ENCODE assay signal across 7 cellular contexts in the genomic region with DNA sequence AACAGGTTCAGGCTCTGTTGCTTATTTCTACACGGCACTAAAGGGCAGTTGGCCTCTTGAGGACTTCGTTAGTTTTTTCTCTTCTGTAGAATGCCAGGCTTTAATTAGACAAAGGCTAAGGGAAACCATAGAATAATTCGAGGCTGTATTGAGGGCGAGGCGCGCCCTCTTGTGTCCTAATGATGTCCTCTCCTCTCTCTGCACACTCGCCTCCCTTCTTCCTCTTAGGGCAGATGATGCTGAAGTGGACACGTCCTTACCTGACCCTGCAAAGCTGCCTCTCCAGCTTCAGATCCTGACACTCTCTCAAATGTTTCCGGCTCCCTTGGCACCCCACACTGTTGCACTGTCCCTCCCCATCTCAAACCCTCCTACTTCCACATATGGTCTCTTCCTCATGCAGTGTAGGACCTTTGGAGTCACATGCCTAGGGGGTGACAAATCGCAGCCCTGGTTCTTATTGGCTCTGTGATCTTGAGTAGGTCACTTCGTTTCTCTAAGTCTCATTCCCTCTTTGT. TPM values are rescaled to one million over a fixed set of nuclear protein-coding genes. Genes with fewer than 3 reads are reported as not detected.
DNase-seq lines count a peak whose midpoint lies in the region; ATAC-seq and TF ChIP-seq lines count a peak whose summit lies in the region.

No MANE protein-coding gene starts in this region.

- H3K9me3 ChIP-seq in PC-3 (ENCODE audit: low read length), result no peaks in the 10 kb centered on the region
- peaks cover 3% of the 10 kb centered on the region for H3K9me3 ChIP-seq in neuron (ENCODE audit: low read length)

- H3K4me2 ChIP-seq in PC-3 (ENCODE audit: low read length), result no peak overlapping the region

- H2AFZ ChIP-seq in PC-3 (ENCODE audit: low read length), result 0 out of 2 replicates have a peak overlapping the region, but pooled peaks have one; percentile 39
- H2AFZ ChIP-seq in neuron (ENCODE audit: low read depth, low read length), result peak overlapping the region; percentile 60

- H3K27me3 ChIP-seq in PC-3 (ENCODE audit: low read length), result 0 out of 2 replicates have a peak, but pooled peaks cover 7% of the 10 kb centered on the region
- H3K27me3 ChIP-seq in neuron (ENCODE audit: insufficient read depth, low read length), result no peaks in the 10 kb centered on the region

- H3F3A ChIP-seq in PC-3 (ENCODE audit: low read length, unreplicated experiment), result no peaks in the 10 kb centered on the region

- no peak overlapping the region for H3K27ac ChIP-seq in PC-3 (ENCODE audit: low read length)

- intact Hi-C loops in PC-3 (cut with micrococcal nuclease), result loop anchor here (1.0 to 5.0 kb wide), 5 partner anchors 38 to 175 kb away; a partner anchor contains a TSS
- intact Hi-C loops in activated T-helper 1 cell treated with anti-CD3 and anti-CD28 coated beads, Interleukin-12 subunit alpha, Interleukin-12 subunit beta, Interleukin-2, Interleukin-4 antibody, amounts not matched to agents 30 ng/mL and 10 ng/mL and 1 ng/mL, durations not matched to agents 14 hours and 24 hours and 36 hours (cut with micrococcal nuclease), result loop anchor here (1.0 to 10.0 kb wide), 5 partner anchors 103 to 1384 kb away; a partner anchor contains a TSS

- peak; percentile 89 for TF ChIP-seq CTCF in GM12873 (IDR thresholded peaks at IDR 0.05; ENCODE audit: insufficient read depth, low read depth, low read length, missing control alignments)
- TF ChIP-seq CTCF in PC-3 (conservative IDR thresholded peaks at IDR 0.05; ENCODE audit: low read depth, low read length), result peak; percentile 92
- peak; percentile 80 for TF ChIP-seq CTCF in fibroblast of the aortic adventitia (IDR thresholded peaks at IDR 0.05; ENCODE audit: insufficient read depth, low read length)

- no peak overlapping the region for H3K4me3 Mint-ChIP-seq in activated T-helper 1 cell treated with anti-CD3 and anti-CD28 coated beads, Interleukin-12 subunit alpha, Interleukin-12 subunit beta, Interleukin-2, Interleukin-4 antibody, amounts not matched to agents 30 ng/mL and 10 ng/mL and 1 ng/mL, durations not matched to agents 14 hours and 24 hours and 36 hours

- H3K36me3 ChIP-seq in PC-3 (ENCODE audit: low read depth, low read length), result no peaks in the 10 kb centered on the region
- H3K36me3 ChIP-seq in neuron (ENCODE audit: insufficient read depth, low read length), result no peaks in the 10 kb centered on the region

- H3K9me3 Mint-ChIP-seq in activated T-helper 1 cell treated with anti-CD3 and anti-CD28 coated beads, Interleukin-12 subunit alpha, Interleukin-12 subunit beta, Interleukin-2, Interleukin-4 antibody, amounts not matched to agents 30 ng/mL and 10 ng/mL and 1 ng/mL, durations not matched to agents 14 hours and 24 hours and 36 hours, result no peaks in the 10 kb centered on the region

- no peaks in the 10 kb centered on the region for H3K36me3 Mint-ChIP-seq in activated T-helper 1 cell treated with anti-CD3 and anti-CD28 coated beads, Interleukin-12 subunit alpha, Interleukin-12 subunit beta, Interleukin-2, Interleukin-4 antibody, amounts not matched to agents 30 ng/mL and 10 ng/mL and 1 ng/mL, durations not matched to agents 14 hours and 24 hours and 36 hours (ENCODE audit: low read depth)

- no peaks in the 10 kb centered on the region for H3K4me1 ChIP-seq in PC-3 (ENCODE audit: insufficient read depth, low read length)
- peaks cover 25% of the 10 kb centered on the region for H3K4me1 ChIP-seq in neuron (ENCODE audit: insufficient read depth, low read length)

- peak; percentile 89 for ATAC-seq in PC-3

- no peaks in the 10 kb centered on the region for H4K20me1 ChIP-seq in PC-3 (ENCODE audit: low read length)

- H3K79me2 ChIP-seq in PC-3 (ENCODE audit: low read length), result no peaks in the 10 kb centered on the region

- POLR2A ChIA-PET in PC-3 (lab: Charles Lee; ENCODE audit: unreplicated experiment), result no interaction called here

- BruUV-seq in PC-3 (replicated peaks; lab: Mats Ljungman, UMichigan), result no TSS peak

- H3K4me3 ChIP-seq in PC-3 (ENCODE audit: low read length) (no peak overlapping the region), fibroblast of the aortic adventitia (ENCODE audit: low read depth, low read length) (no peak overlapping the region), neuron (ENCODE audit: low read length) (no peak overlapping the region)

- CTCF ChIA-PET in PC-3 (lab: Charles Lee), result interaction anchor here (0.5 to 1.5 kb wide), 3 partner anchors 98 to 175 kb away, joined by 3 to 9 read pairs (median 5); no protein-coding TSS in a partner anchor

- no peaks in the 10 kb centered on the region for H3K27me3 Mint-ChIP-seq in activated T-helper 1 cell treated with anti-CD3 and anti-CD28 coated beads, Interleukin-12 subunit alpha, Interleukin-12 subunit beta, Interleukin-2, Interleukin-4 antibody, amounts not matched to agents 30 ng/mL and 10 ng/mL and 1 ng/mL, durations not matched to agents 14 hours and 24 hours and 36 hours (ENCODE audit: insufficient read depth)

- H3K4me1 Mint-ChIP-seq in activated T-helper 1 cell treated with anti-CD3 and anti-CD28 coated beads, Interleukin-12 subunit alpha, Interleukin-12 subunit beta, Interleukin-2, Interleukin-4 antibody, amounts not matched to agents 30 ng/mL and 10 ng/mL and 1 ng/mL, durations not matched to agents 14 hours and 24 hours and 36 hours (ENCODE audit: low read depth), result peaks cover 24% of the 10 kb centered on the region

- DNase-seq in Kasumi-1 (lab: John Stamatoyannopoulos, UW) (peak; percentile 86 to 91), PC-3 (peak; percentile 86), fibroblast of the aortic adventitia (ENCODE audit: low read depth) (peak; percentile 87), superior temporal gyrus (ENCODE audit: extremely low spot score) (peak; percentile 97)
- peak; percentile 48 for DNase-seq in activated T-helper 1 cell treated with anti-CD3 and anti-CD28 coated beads, Interleukin-12 subunit alpha, Interleukin-12 subunit beta, Interleukin-2, Interleukin-4 antibody, amounts not matched to agents 30 ng/mL and 10 ng/mL and 1 ng/mL, durations not matched to agents 14 hours and 24 hours and 36 hours (ENCODE audit: low spot score)

- H3K9ac ChIP-seq in PC-3 (ENCODE audit: low read length), result no peak overlapping the region

- H3K27ac Mint-ChIP-seq in activated T-helper 1 cell treated with anti-CD3 and anti-CD28 coated beads, Interleukin-12 subunit alpha, Interleukin-12 subunit beta, Interleukin-2, Interleukin-4 antibody, amounts not matched to agents 30 ng/mL and 10 ng/mL and 1 ng/mL, durations not matched to agents 14 hours and 24 hours and 36 hours, result no peak overlapping the region

- H3K9me2 ChIP-seq in PC-3 (replicated peaks; ENCODE audit: low read length), result no peaks in the 10 kb centered on the region

RNA-seq across cellular contexts. Expression of a gene that starts 1.9 kb away (rescaled TPM):
- total RNA-seq in PC-3 (2014; rRNA removed) (0.84 and 1.6 TPM in 2 replicates), fibroblast of the aortic adventitia (ENCODE audit: low replicate concordance) (6.2 and 6.7 TPM in 2 replicates)
- total RNA-seq in activated T-helper 1 cell treated with anti-CD3 and anti-CD28 coated beads, Interleukin-12 subunit alpha, Interleukin-12 subunit beta, Interleukin-2, Interleukin-4 antibody, amounts not matched to agents 30 ng/mL and 10 ng/mL and 1 ng/mL, durations not matched to agents 14 hours and 24 hours and 36 hours, result 2.5 and 2.8 TPM in 2 replicates

RNA-seq across cellular contexts. Expression of a gene that starts 39.7 kb away (rescaled TPM):
- total RNA-seq in PC-3 (2014; rRNA removed) (125 and 134 TPM in 2 replicates), fibroblast of the aortic adventitia (ENCODE audit: low replicate concordance) (30.3 and 50.5 TPM in 2 replicates)
- 36.7 and 40.1 TPM in 2 replicates for total RNA-seq in activated T-helper 1 cell treated with anti-CD3 and anti-CD28 coated beads, Interleukin-12 subunit alpha, Interleukin-12 subunit beta, Interleukin-2, Interleukin-4 antibody, amounts not matched to agents 30 ng/mL and 10 ng/mL and 1 ng/mL, durations not matched to agents 14 hours and 24 hours and 36 hours
